8 cellular contexts compared by ENCODE assay signal in genomic region chr5:10352404-10353240, GRCh38. TPM values are rescaled to one million over a fixed set of nuclear protein-coding genes. Genes with fewer than 3 reads are reported as not detected.
A peak's percentile ranks its signal among the peaks of the same experiment; 100 is the strongest.
DNase-seq lines count a peak whose midpoint lies in the region; ATAC-seq and TF ChIP-seq lines count a peak whose summit lies in the region.

No MANE protein-coding gene starts in this region.

- intact Hi-C loops in activated CD8-positive, alpha-beta T cell treated with anti-CD3 and anti-CD28 coated beads for 36 hours (cut with micrococcal nuclease): loop anchor here (5.0 to 10.0 kb wide), 2 partner anchors 68 to 100 kb away; partner anchors contain the start of gene CCT5

- H3K4me1 ChIP-seq in BE2C: no peaks in the 10 kb centered on the region

- CTCF ChIA-PET in activated CD8-positive, alpha-beta T cell treated with anti-CD3 and anti-CD28 coated beads for 36 hours (lab: Charles Lee): interaction anchor here (0.9 to 1.6 kb wide), 4 partner anchors 12 to 275 kb away, joined by 3 to 5 read pairs (median 4); no protein-coding TSS in a partner anchor

- peaks cover 31% of the 10 kb centered on the region for H3K4me1 Mint-ChIP-seq in activated CD8-positive, alpha-beta T cell treated with anti-CD3 and anti-CD28 coated beads for 36 hours (ENCODE audit: low read depth)

- H3K36me3 ChIP-seq in BE2C: peaks cover 2% of the 10 kb centered on the region; the same call in 1 of the 2 replicates

- no peaks in the 10 kb centered on the region for H3K27me3 ChIP-seq in BE2C

- no peak for DNase-seq in BE2C
- peak; percentile 54 for DNase-seq in NCI-H2029 (lab: John Stamatoyannopoulos, UW)
- peak; percentile 47 for DNase-seq in activated CD8-positive, alpha-beta T cell treated with anti-CD3 and anti-CD28 coated beads for 36 hours
- peak; percentile 55 for DNase-seq in fibroblast of the aortic adventitia (ENCODE audit: low read depth)
- no peak for DNase-seq in omental fat pad (ENCODE audit: low spot score)
- no peak for DNase-seq in NCI-H69 (lab: John Stamatoyannopoulos, UW)

- peaks cover 2% of the 10 kb centered on the region for H3K36me3 Mint-ChIP-seq in activated CD8-positive, alpha-beta T cell treated with anti-CD3 and anti-CD28 coated beads for 36 hours (ENCODE audit: low read depth)

- no peaks in the 10 kb centered on the region for H3K9me3 Mint-ChIP-seq in activated CD8-positive, alpha-beta T cell treated with anti-CD3 and anti-CD28 coated beads for 36 hours

- peak overlapping the region; percentile 94 for H3K4me3 Mint-ChIP-seq in activated CD8-positive, alpha-beta T cell treated with anti-CD3 and anti-CD28 coated beads for 36 hours

- H3K9me3 ChIP-seq in BE2C: no peaks in the 10 kb centered on the region

- TF ChIP-seq CTCF in BE2C (IDR thresholded peaks at IDR 0.05; ENCODE audit: low read depth, low read length): no peak
- TF ChIP-seq CTCF in activated CD8-positive, alpha-beta T cell treated with anti-CD3 and anti-CD28 coated beads for 36 hours (IDR thresholded peaks at IDR 0.05): no peak
- no peak for TF ChIP-seq CTCF in fibroblast of the aortic adventitia (IDR thresholded peaks at IDR 0.05; ENCODE audit: insufficient read depth, low read length)
- no peak for TF ChIP-seq CTCF in omental fat pad (IDR thresholded peaks at IDR 0.05)

- POLR2A ChIA-PET in activated CD8-positive, alpha-beta T cell treated with anti-CD3 and anti-CD28 coated beads for 36 hours (lab: Charles Lee): interaction anchor here (0.6 to 3.1 kb wide), 23 partner anchors 9 to 282 kb away, joined by 3 to 23 read pairs (median 3); partner anchors contain the start of genes ATPSCKMT and CCT5

- ATAC-seq in GM21723 (IDR thresholded peaks at IDR 0.05; ENCODE audit: unreplicated experiment) (peak; percentile 22), omental fat pad (ENCODE audit: low FRiP score) (peak; percentile 34), HG03025 (IDR thresholded peaks at IDR 0.05; ENCODE audit: low FRiP score, unreplicated experiment) (no peak)
- ATAC-seq in activated CD8-positive, alpha-beta T cell treated with anti-CD3 and anti-CD28 coated beads for 36 hours: no peak

- H3K27ac Mint-ChIP-seq in activated CD8-positive, alpha-beta T cell treated with anti-CD3 and anti-CD28 coated beads for 36 hours: peak overlapping the region; percentile 98

- H3K27me3 Mint-ChIP-seq in activated CD8-positive, alpha-beta T cell treated with anti-CD3 and anti-CD28 coated beads for 36 hours: no peaks in the 10 kb centered on the region

- H3K4me3 ChIP-seq in BE2C (ENCODE audit: low read depth, low read length) (peak overlapping the region; percentile 74), fibroblast of the aortic adventitia (ENCODE audit: low read depth, low read length) (peak overlapping the region; percentile 82)

RNA-seq across cellular contexts. Expression of gene MARCHF6, which starts 0.9 kb away (rescaled TPM):
- polyA plus RNA-seq in BE2C (2012; ENCODE audit: insufficient read depth, insufficient read length, low read depth): 87.7 TPM
- 10 to 100 TPM; 92.8 to 95.6 TPM for total RNA-seq in activated CD8-positive, alpha-beta T cell treated with anti-CD3 and anti-CD28 coated beads for 36 hours
- total RNA-seq in fibroblast of the aortic adventitia (ENCODE audit: low replicate concordance): 49.0 and 68.1 TPM in 2 replicates
- total RNA-seq in omental fat pad: 100 to 1,000 TPM in 3 of 4 donors, 10 to 100 TPM in 1; 99.0 to 153 (median 120) TPM

RNA-seq across cellular contexts. Expression of gene CMBL, which starts 44.9 kb away (rescaled TPM):
- polyA plus RNA-seq in BE2C (2012; ENCODE audit: insufficient read depth, insufficient read length, low read depth): 2.4 TPM
- 1 to 10 TPM; 1.2 to 1.4 TPM for total RNA-seq in activated CD8-positive, alpha-beta T cell treated with anti-CD3 and anti-CD28 coated beads for 36 hours
- 12.3 and 13.6 TPM in 2 replicates for total RNA-seq in fibroblast of the aortic adventitia (ENCODE audit: low replicate concordance)
- total RNA-seq in omental fat pad: 10 to 100 TPM in 1 of 4 donors, 1 to 10 TPM in 3; 7.1 to 16.7 (median 8.7) TPM

Comparison
In these comparisons a context has a peak if more than half of its experiments do, and no peak if none do; other contexts are left out.
1. DNase-seq: peak in NCI-H2029 (single experiment), activated CD8-positive, alpha-beta T cell treated with anti-CD3 and anti-CD28 coated beads for 36 hours (single experiment) and fibroblast of the aortic adventitia (single experiment); none in BE2C (single experiment), omental fat pad (single experiment) and NCI-H69 (single experiment).
2. ATAC-seq: peak in GM21723 (single experiment) and omental fat pad (single experiment); none in activated CD8-positive, alpha-beta T cell treated with anti-CD3 and anti-CD28 coated beads for 36 hours (single experiment) and HG03025 (single experiment).